ENCODE assay signal across 10 cellular contexts in the genomic region with DNA sequence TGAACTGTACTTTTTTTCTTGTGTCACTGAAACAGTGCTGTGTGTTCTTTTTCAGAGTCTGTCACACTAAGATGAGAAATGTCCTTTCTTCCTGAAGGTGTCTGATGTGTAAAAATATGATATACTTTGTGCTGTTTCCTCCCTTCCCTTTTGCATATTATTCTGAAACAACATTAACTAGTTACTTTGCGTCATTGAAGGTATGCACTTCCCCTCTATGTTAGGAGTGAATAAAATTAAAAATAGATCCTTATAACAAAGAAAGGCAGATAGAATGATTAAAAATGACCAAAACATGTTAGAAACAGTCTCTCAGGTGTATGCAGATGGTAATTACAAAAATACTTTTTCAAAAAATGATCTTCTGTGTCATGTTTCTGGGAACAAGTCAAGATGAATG. TPM values are rescaled to one million over a fixed set of nuclear protein-coding genes. Genes with fewer than 3 reads are reported as not detected.
DNase-seq lines count a peak whose midpoint lies in the region; ATAC-seq and TF ChIP-seq lines count a peak whose summit lies in the region.
"Had no signal": no experiment of that assay in that cellular context is flagged by ENCODE, and none has a peak within 500 bp of the region (broad histone marks: within the 10 kb centered on the region; RNA-seq: fewer than 3 reads in every experiment).

No MANE protein-coding gene starts in this region.

- TF ChIP-seq CTCF in GM06990 (IDR thresholded peaks at IDR 0.05; ENCODE audit: insufficient read depth, low read length, poor library complexity, severe bottlenecking) (no peak), OCI-LY1 (IDR thresholded peaks at IDR 0.05; ENCODE audit: low read length) (no peak), fibroblast of villous mesenchyme (IDR thresholded peaks at IDR 0.05; ENCODE audit: insufficient read depth, low read depth, low read length) (no peak), sigmoid colon (IDR thresholded peaks at IDR 0.05) (no peak)

- no peaks in the 10 kb centered on the region for H4K20me1 ChIP-seq in OCI-LY1 (ENCODE audit: insufficient read depth, low read length)

- peak overlapping the region in 1 of 10 donors; percentile 88 for H3K27ac Mint-ChIP-seq in naive thymus-derived CD8-positive, alpha-beta T cell
- H3K27ac Mint-ChIP-seq: natural killer cell had no signal

- no peak for TF ChIP-seq POLR2A in sigmoid colon (IDR thresholded peaks at IDR 0.05)

- H3K27me3 Mint-ChIP-seq in naive thymus-derived CD8-positive, alpha-beta T cell: no peaks in the 10 kb centered on the region

- H3F3A ChIP-seq in OCI-LY1 (ENCODE audit: insufficient read depth, low read length): no peaks in the 10 kb centered on the region

- H3K9me2 ChIP-seq in OCI-LY1 (ENCODE audit: low read depth, low read length): no peaks in the 10 kb centered on the region

- no peaks in the 10 kb centered on the region for H3K27me3 ChIP-seq in GM06990 (replicated peaks; ENCODE audit: control insufficient read depth, insufficient read depth, low read length)
- H3K27me3 ChIP-seq in OCI-LY1 (ENCODE audit: insufficient read depth, low read length): no peaks in the 10 kb centered on the region
- no peaks in the 10 kb centered on the region for H3K27me3 ChIP-seq in sigmoid colon

- no peaks in the 10 kb centered on the region for H3K9me3 Mint-ChIP-seq in naive thymus-derived CD8-positive, alpha-beta T cell
- H3K9me3 Mint-ChIP-seq: natural killer cell had no signal

- peak overlapping the region; percentile 93 for H3K9ac ChIP-seq in OCI-LY1 (ENCODE audit: low read length)

- peaks cover 5 to 22% (median 10%) of the 10 kb centered on the region in 3 donors for H3K36me3 Mint-ChIP-seq in naive thymus-derived CD8-positive, alpha-beta T cell

- intact Hi-C loops in sigmoid colon (cut with DNase I): loop anchor here (5.0 kb wide), 5 partner anchors 81 to 214 kb away; a partner anchor contains a TSS

- H3K4me3 ChIP-seq in GM06990 (replicated peaks; ENCODE audit: low read depth, low read length) (peak overlapping the region; percentile 83), OCI-LY1 (ENCODE audit: low read depth, low read length, poor library complexity, severe bottlenecking) (peak overlapping the region; percentile 92), fibroblast of villous mesenchyme (ENCODE audit: low read depth, low read length) (peak overlapping the region; percentile 90), sigmoid colon (peak overlapping the region in 3 of 4 donors; percentile 62 to 71 (median 67))

- H3K4me1 Mint-ChIP-seq in naive thymus-derived CD8-positive, alpha-beta T cell: peaks cover 1 to 38% (median 22%) of the 10 kb centered on the region in 4 donors

- POLR2A ChIA-PET in naive thymus-derived CD8-positive, alpha-beta T cell (lab: Charles Lee): interaction anchor here (1.0 to 6.6 kb wide), 7 partner anchors 9 to 177 kb away, joined by 3 to 67 read pairs (median 6); a partner anchor contains a TSS

- H3K9me3 ChIP-seq in OCI-LY1 (ENCODE audit: low read length) (no peaks in the 10 kb centered on the region), sigmoid colon (no peaks in the 10 kb centered on the region)

- H2AFZ ChIP-seq in OCI-LY1 (ENCODE audit: low read length): no peak overlapping the region

- H3K4me2 ChIP-seq in OCI-LY1 (ENCODE audit: low read length): peak overlapping the region; percentile 67

- H3K27ac ChIP-seq in OCI-LY1 (ENCODE audit: low read depth, low read length, poor library complexity, severe bottlenecking) (peak overlapping the region; percentile 71), sigmoid colon (peak overlapping the region; percentile 91 to 95 (median 92))

- DNase-seq in GM06990 (ENCODE audit: extremely low read depth, insufficient read length) (no peak), fibroblast of villous mesenchyme (ENCODE audit: low read depth) (no peak), sigmoid colon (no peak), NCI-H1105 (lab: John Stamatoyannopoulos, UW) (no peak), activated gamma-delta T cell treated with Interleukin-2 at 50 U/mL for 16 hours (no peak)
- DNase-seq in naive thymus-derived CD8-positive, alpha-beta T cell: no peak
- DNase-seq: activated CD8-positive, alpha-beta memory T cell treated with anti-CD3 and anti-CD28 coated beads, Interleukin-2, amount 50 U/mL, for 48 hours; natural killer cell had no signal

- ATAC-seq in HG03025 (IDR thresholded peaks at IDR 0.05; ENCODE audit: low FRiP score, unreplicated experiment): no peak
- no peak for ATAC-seq in naive thymus-derived CD8-positive, alpha-beta T cell
- ATAC-seq: natural killer cell had no signal

- H3K4me3 Mint-ChIP-seq in naive thymus-derived CD8-positive, alpha-beta T cell: no peak overlapping the region
- H3K4me3 Mint-ChIP-seq: natural killer cell had no signal

- no peak for TF ChIP-seq EP300 in sigmoid colon (IDR thresholded peaks at IDR 0.05)

- 48 to 82% methylated on average over 1 of the region's 1 CpG for WGBS in sigmoid colon, 2 donors

- peaks cover 30% of the 10 kb centered on the region for H3K4me1 ChIP-seq in OCI-LY1 (ENCODE audit: insufficient read depth, low read length, severe bottlenecking)
- H3K4me1 ChIP-seq in sigmoid colon: peaks cover 0 to 42% (median 38%) of the 10 kb centered on the region in 4 donors

- H3K36me3 ChIP-seq in GM06990 (ENCODE audit: control insufficient read depth, insufficient read depth, low read length): peaks cover 2% of the 10 kb centered on the region; the same call in 1 of the 2 replicates
- H3K36me3 ChIP-seq in OCI-LY1 (ENCODE audit: insufficient read depth, low read length): peaks cover 32% of the 10 kb centered on the region
- H3K36me3 ChIP-seq in sigmoid colon: peaks cover 0 to 30% (median 1%) of the 10 kb centered on the region in 4 donors

- peaks cover 50% of the 10 kb centered on the region for H3K79me2 ChIP-seq in OCI-LY1 (ENCODE audit: insufficient read depth, low read length)

RNA-seq across cellular contexts. Expression of a gene that starts 1.6 kb away (rescaled TPM):
- total RNA-seq in fibroblast of villous mesenchyme (11.3 and 12.5 TPM in 2 replicates), sigmoid colon (10 to 100 TPM; 22.2 to 29.9 (median 26.3) TPM)
- polyA plus RNA-seq in sigmoid colon: 10 to 100 TPM in 2 of 3 donors, 1 to 10 TPM in 1; 6.0 to 27.7 (median 12.4) TPM
- 10 to 100 TPM; 28.1 to 35.5 TPM for total RNA-seq in naive thymus-derived CD8-positive, alpha-beta T cell
- polyA plus RNA-seq in naive thymus-derived CD8-positive, alpha-beta T cell: 10 to 100 TPM; 10.7 to 17.4 (median 12.8) TPM
